In the genomic region with DNA sequence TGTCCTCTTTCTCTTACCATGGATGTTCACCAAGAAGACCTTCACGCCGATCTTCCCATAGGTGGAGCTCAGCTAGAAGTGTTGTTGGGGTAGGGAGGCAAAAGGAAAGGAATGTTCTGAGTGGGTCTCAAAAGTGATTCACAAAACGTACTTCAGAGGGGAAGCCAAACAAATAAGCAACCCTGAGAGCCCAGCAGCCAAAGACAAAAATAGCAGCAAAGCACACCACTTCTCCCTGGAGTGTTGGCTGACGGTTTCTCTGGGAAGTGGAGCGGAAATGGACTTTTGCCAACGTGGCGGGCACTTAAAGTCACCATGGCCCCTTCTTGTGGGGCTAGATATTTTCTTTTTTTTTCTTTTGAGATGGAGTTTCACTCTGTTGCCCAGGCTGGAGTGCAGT, we compare ENCODE assay signal across 13 cellular contexts. TPM values are rescaled to one million over a fixed set of nuclear protein-coding genes. Genes with fewer than 3 reads are reported as not detected.
DNase-seq lines count a peak whose midpoint lies in the region; ATAC-seq and TF ChIP-seq lines count a peak whose summit lies in the region.
"Had no signal": no experiment of that assay in that cellular context is flagged by ENCODE, and none has a peak within 500 bp of the region (broad histone marks: within the 10 kb centered on the region; RNA-seq: fewer than 3 reads in every experiment).

No MANE protein-coding gene starts in this region.

- TF ChIP-seq CTCF in fibroblast of mammary gland (conservative IDR thresholded peaks at IDR 0.05; ENCODE audit: control insufficient read depth, insufficient read depth, low read depth, low read length): no peak

- no peaks in the 10 kb centered on the region for H3K36me3 Mint-ChIP-seq in activated T-cell treated with anti-CD3 and anti-CD28 coated beads, Interleukin-2, amount 50 U/mL, for 72 hours (ENCODE audit: insufficient read depth in 2 of 2)
- H3K36me3 Mint-ChIP-seq: CD4-positive, CD25-positive, alpha-beta regulatory T cell had no signal

- H3K27ac Mint-ChIP-seq in activated T-cell treated with anti-CD3 and anti-CD28 coated beads, Interleukin-2, amount 50 U/mL, for 72 hours: no peak overlapping the region
- H3K27ac Mint-ChIP-seq: CD4-positive, CD25-positive, alpha-beta regulatory T cell had no signal

- H3K4me3 Mint-ChIP-seq in activated T-cell treated with anti-CD3 and anti-CD28 coated beads, Interleukin-2, amount 50 U/mL, for 72 hours: no peak overlapping the region
- H3K4me3 Mint-ChIP-seq: CD4-positive, CD25-positive, alpha-beta regulatory T cell had no signal

- no peak overlapping the region for H3K4me3 ChIP-seq in fibroblast of mammary gland (ENCODE audit: control insufficient read depth, low read depth, low read length)

- ATAC-seq in GM21619 (IDR thresholded peaks at IDR 0.05; ENCODE audit: unreplicated experiment): no peak
- no peak for ATAC-seq in activated T-cell treated with anti-CD3 and anti-CD28 coated beads, Interleukin-2, amount 50 U/mL, for 72 hours (replicated peaks in 1 of 2)

- no peaks in the 10 kb centered on the region for H3K4me1 Mint-ChIP-seq in activated T-cell treated with anti-CD3 and anti-CD28 coated beads, Interleukin-2, amount 50 U/mL, for 72 hours (ENCODE audit: low read depth)

- no peaks in the 10 kb centered on the region for H3K9me3 Mint-ChIP-seq in activated T-cell treated with anti-CD3 and anti-CD28 coated beads, Interleukin-2, amount 50 U/mL, for 72 hours

- H3K27me3 Mint-ChIP-seq in activated T-cell treated with anti-CD3 and anti-CD28 coated beads, Interleukin-2, amount 50 U/mL, for 72 hours (ENCODE audit: low read depth): peaks cover 6% of the 10 kb centered on the region

- DNase-seq in DMS79 (lab: John Stamatoyannopoulos, UW) (peak; percentile 94), NCI-H345 treated with DMSO at 0.1 percent for 48 hours (lab: John Stamatoyannopoulos, UW; ENCODE audit: unreplicated experiment) (peak; percentile 75), fibroblast of mammary gland (ENCODE audit: low read depth) (peak; percentile 88), pons (ENCODE audit: low spot score) (peak; percentile 23), HUDEP-2 (lab: John Stamatoyannopoulos, UW; ENCODE audit: unreplicated experiment in 76 of 76) (no peak), ureter (ENCODE audit: low spot score) (no peak)
- no peak for DNase-seq in activated T-cell treated with anti-CD3 and anti-CD28 coated beads, Interleukin-2, amount 50 U/mL, for 72 hours
- DNase-seq: CD4-positive, CD25-positive, alpha-beta regulatory T cell; central memory CD4-positive, alpha-beta T cell; GOT3; NCI-H2081 treated with DMSO at 0.1 percent for 48 hours had no signal

RNA-seq across cellular contexts. Expression of a gene that starts 23.1 kb away (rescaled TPM):
- total RNA-seq in ureter: 0.13 TPM
- not detected for total RNA-seq in activated T-cell treated with anti-CD3 and anti-CD28 coated beads, Interleukin-2, amount 50 U/mL, for 72 hours
- total RNA-seq: activated CD8-positive, alpha-beta memory T cell treated with anti-CD3 and anti-CD28 coated beads for 36 hours; CD4-positive, CD25-positive, alpha-beta regulatory T cell had no signal

Comparison
In these comparisons a context has a peak if more than half of its experiments do, and no peak if none do; other contexts are left out.
1. DNase-seq: peak in DMS79 (single experiment), NCI-H345 treated with DMSO at 0.1 percent for 48 hours (single experiment), fibroblast of mammary gland (single experiment) and pons (single experiment); none in HUDEP-2 (0 of 76), ureter (single experiment) and activated T-cell treated with anti-CD3 and anti-CD28 coated beads, Interleukin-2, amount 50 U/mL, for 72 hours (0 of 2).